In the genomic region with DNA sequence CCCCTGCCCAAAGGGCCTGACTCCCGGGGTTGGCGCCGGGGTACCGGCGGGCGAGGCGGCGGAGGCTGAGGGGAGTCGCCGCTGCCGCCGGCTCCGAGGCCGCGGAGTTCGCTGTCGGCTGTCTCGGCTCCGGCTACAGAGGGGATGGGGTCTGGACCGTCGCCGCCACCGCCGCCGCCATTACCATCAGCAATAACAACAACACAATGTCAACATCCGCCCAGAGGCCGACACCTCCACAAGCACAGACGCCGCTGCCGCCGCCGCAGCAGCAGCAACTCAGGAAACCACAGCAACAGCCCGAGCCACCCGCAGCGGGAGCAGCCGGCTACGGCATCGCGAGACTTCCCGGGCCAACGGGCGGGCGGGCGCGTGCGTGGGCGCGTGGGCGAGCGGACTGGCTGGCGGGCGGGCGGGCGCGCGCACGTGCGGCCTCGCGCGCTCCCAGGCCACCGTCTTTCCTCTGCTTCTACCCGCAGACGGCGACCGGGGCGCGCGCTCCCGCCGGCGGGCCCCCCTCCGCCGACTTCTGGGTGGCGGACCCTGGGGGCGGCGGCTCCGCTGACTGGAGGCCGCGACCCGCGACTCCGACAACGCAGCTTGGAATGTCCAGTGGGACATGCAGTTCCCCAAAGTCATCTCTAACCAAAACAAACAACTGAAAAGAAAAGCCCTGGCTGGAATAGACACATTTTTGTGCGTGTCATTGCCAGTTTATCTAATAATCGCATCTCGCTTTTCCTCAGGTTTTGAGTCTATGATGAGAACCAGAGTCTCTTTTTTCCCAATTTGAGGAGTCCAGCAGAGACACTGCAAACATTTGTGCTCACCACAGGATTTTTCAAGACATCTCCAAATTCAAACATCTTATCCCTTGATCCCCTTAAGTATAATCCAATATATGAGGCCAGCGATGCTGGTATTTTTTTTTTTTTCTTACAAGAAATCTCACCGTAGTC, we compare ENCODE assay signal across 8 cellular contexts. TPM values are rescaled to one million over a fixed set of nuclear protein-coding genes. Genes with fewer than 3 reads are reported as not detected.
DNase-seq lines count a peak whose midpoint lies in the region; ATAC-seq and TF ChIP-seq lines count a peak whose summit lies in the region.

Gene CHIC2, minus strand, starts transcription at position 289 of the 959 bp plus-strand sequence. CDS start 305 bp downstream, outside the sequence.

- no peaks in the 10 kb centered on the region for H3K27me3 Mint-ChIP-seq in central memory CD8-positive, alpha-beta T cell

- TF ChIP-seq POLR2A in GM19099 (IDR thresholded peaks at IDR 0.05; ENCODE audit: extremely low read depth, insufficient read length, low read depth), result peak; percentile 93

- DNase-seq in AG20443 (ENCODE audit: low spot score), result peak; percentile 96
- DNase-seq in NCI-H460 (ENCODE audit: extremely low read depth, low read depth), result peak; percentile 85
- peak; percentile 95 to 97 for DNase-seq in central memory CD8-positive, alpha-beta T cell (ENCODE audit: low spot score in 2 of 2)
- DNase-seq in iris pigment epithelial cell (ENCODE audit: low read depth), result peak; percentile 97
- DNase-seq in stimulated activated CD4-positive, alpha-beta T cell treated with anti-CD3 and anti-CD28 coated beads, Interleukin-12 subunit alpha, Interleukin-12 subunit beta, amount 100 ng/mL, for 24 hours (ENCODE audit: low read depth in 2 of 2), result peak; percentile 90 to 91

- H3K4me3 Mint-ChIP-seq in central memory CD8-positive, alpha-beta T cell, result peak within 1 kb of the TSS; percentile 91

- peaks cover 56% of the 10 kb centered on the region for H3K4me1 Mint-ChIP-seq in central memory CD8-positive, alpha-beta T cell

- peaks cover 33% of the 10 kb centered on the region for H3K36me3 Mint-ChIP-seq in central memory CD8-positive, alpha-beta T cell (ENCODE audit: insufficient read depth)

- no peaks in the 10 kb centered on the region for H3K9me3 Mint-ChIP-seq in central memory CD8-positive, alpha-beta T cell

- H3K27ac Mint-ChIP-seq in central memory CD8-positive, alpha-beta T cell (ENCODE audit: low read depth), result peak within 1 kb of the TSS; percentile 97

- peak; percentile 93 for ATAC-seq in HG03378 (IDR thresholded peaks at IDR 0.05; ENCODE audit: unreplicated experiment)
- ATAC-seq in activated CD4-positive, CD25-positive, alpha-beta regulatory T cell treated with anti-CD3 and anti-CD28 coated beads, Interleukin-2, amount 50 U/mL, for 24 hours, result peak; percentile 91
- ATAC-seq in central memory CD8-positive, alpha-beta T cell (replicated peaks; ENCODE audit: extremely low read depth, poor library complexity, severe bottlenecking), result peak; percentile 90

RNA-seq across cellular contexts. Expression of gene CHIC2, which starts in this region (rescaled TPM):
- total RNA-seq in NCI-H460 (2014; rRNA removed; shearing (Covaris generic)), result 22.2 and 22.3 TPM in 2 replicates
- polyA plus RNA-seq in NCI-H460 (2014; cell fraction: nucleus; rRNA removed), result 6.9 and 22.9 TPM in 2 replicates

Comparison
In these comparisons a context has a peak if more than half of its experiments do, and no peak if none do; other contexts are left out.
1. Peak in every context shown above with its lines: DNase-seq and ATAC-seq.